Comparison of ENCODE assay signal across 7 cellular contexts in genomic region chr1:47231314-47232186, GRCh38. TPM values are rescaled to one million over a fixed set of nuclear protein-coding genes. Genes with fewer than 3 reads are reported as not detected.
DNase-seq lines count a peak whose midpoint lies in the region; ATAC-seq and TF ChIP-seq lines count a peak whose summit lies in the region.

No MANE protein-coding gene starts in this region.

- H3K4ac ChIP-seq in H9 (ENCODE audit: low read depth, low read length): no peak overlapping the region

- no peak overlapping the region for H3K14ac ChIP-seq in H9 (ENCODE audit: insufficient read depth, low read length)

- no peak overlapping the region for H2BK120ac ChIP-seq in H9 (ENCODE audit: low read depth, low read length, poor library complexity, severe bottlenecking)

- intact Hi-C loops in upper lobe of right lung (cut with DNase I): no loop called here

- no peak overlapping the region for H3T11ph ChIP-seq in H9 (ENCODE audit: low read length)

- peaks cover 0 to 7% of the 10 kb centered on the region in 2 experiments; a peak in 2 of 5 replicates for H3K9me3 Mint-ChIP-seq in H9

- H3K27me3 ChIP-seq in H9 (ENCODE audit: insufficient read depth, low read length): peaks cover 93% of the 10 kb centered on the region
- peaks cover 61% of the 10 kb centered on the region for H3K27me3 ChIP-seq in effector memory CD4-positive, alpha-beta T cell (replicated peaks; ENCODE audit: control insufficient read depth, insufficient read depth, low read length, poor library complexity, severe bottlenecking)
- peaks cover 82% of the 10 kb centered on the region for H3K27me3 ChIP-seq in upper lobe of right lung

- H2AK5ac ChIP-seq in H9 (ENCODE audit: insufficient read length, low read length): no peak overlapping the region

- no peak overlapping the region for H3K56ac ChIP-seq in H9 (ENCODE audit: insufficient read length, low read depth, low read length)

- no peak overlapping the region for H3K27ac Mint-ChIP-seq in H9

- H3K79me2 ChIP-seq in H9 (ENCODE audit: insufficient read depth, low read length): no peaks in the 10 kb centered on the region

- H2AFZ ChIP-seq in H9 (ENCODE audit: low read length): no peak overlapping the region

- TF ChIP-seq CTCF in H9 (conservative IDR thresholded peaks at IDR 0.05): no peak
- TF ChIP-seq CTCF in upper lobe of right lung (IDR thresholded peaks at IDR 0.05): no peak

- peak; percentile 53 for ATAC-seq in upper lobe of right lung
- ATAC-seq in GM21737 (IDR thresholded peaks at IDR 0.05; ENCODE audit: unreplicated experiment): no peak

- H3K18ac ChIP-seq in H9 (ENCODE audit: insufficient read length, low read depth, low read length): no peak overlapping the region

- H4K5ac ChIP-seq in H9 (ENCODE audit: insufficient read length, low read depth, low read length): no peak overlapping the region

- no peak overlapping the region for H4K91ac ChIP-seq in H9 (ENCODE audit: insufficient read length, low read depth, low read length)

- peaks cover 30 to 51% of the 10 kb centered on the region in 2 experiments for H3K4me1 Mint-ChIP-seq in H9

- H3K4me3 ChIP-seq in effector memory CD4-positive, alpha-beta T cell (ENCODE audit: insufficient read depth, low read depth, low read length, poor library complexity, severe bottlenecking): peak overlapping the region; percentile 18
- H3K4me3 ChIP-seq in mesodermal cell (ENCODE audit: extremely low read depth, insufficient read depth, low read length, poor library complexity, severe bottlenecking) (peak overlapping the region; percentile 37), upper lobe of right lung (peak overlapping the region; percentile 41)

- no peak overlapping the region for H2BK12ac ChIP-seq in H9 (ENCODE audit: insufficient read length, low read depth, low read length)

- peak overlapping the region; percentile 38 for H3K4me2 ChIP-seq in H9 (ENCODE audit: insufficient read depth, insufficient read length, low read length)

- H2BK15ac ChIP-seq in H9 (ENCODE audit: low read depth, low read length): no peak overlapping the region

- H3K27ac ChIP-seq in H9 (ENCODE audit: insufficient read length, low read depth, low read length) (no peak overlapping the region), mesodermal cell (ENCODE audit: low read depth, low read length, severe bottlenecking) (peak overlapping the region; percentile 57), upper lobe of right lung (peak overlapping the region; percentile 78)
- no peak overlapping the region for H3K27ac ChIP-seq in effector memory CD4-positive, alpha-beta T cell (ENCODE audit: insufficient read depth, low read length, poor library complexity, severe bottlenecking)

- H3K4me3 Mint-ChIP-seq in H9: peak overlapping the region; percentile 49 to 79

- H3K36me3 Mint-ChIP-seq in H9 (ENCODE audit: insufficient read depth in 1 of 3, low read depth in 3 of 3): peaks cover 0 to 3% (median 0%) of the 10 kb centered on the region in 3 experiments; a peak in 2 of 7 replicates

- H3K9ac ChIP-seq in H9 (ENCODE audit: extremely low read depth, insufficient read length, low read length): no peak overlapping the region

- peaks cover 2% of the 10 kb centered on the region for H4K20me1 ChIP-seq in H9 (ENCODE audit: control insufficient read depth, insufficient read depth, insufficient read length)

- WGBS in H9 (ENCODE audit: extremely low coverage, insufficient read length, low lambda C conversion rate): no CpG with 5 or more reads among the region's 60 CpGs
- WGBS in mesodermal cell (ENCODE audit: insufficient coverage in 2 of 2), 2 experiments: 0% methylated on average over 20 to 45 of the region's 60 CpGs

- H3K4me1 ChIP-seq in H9 (ENCODE audit: insufficient read depth, low read length) (no peaks in the 10 kb centered on the region; the same call in 1 of the 2 replicates), mesodermal cell (ENCODE audit: control insufficient read depth, insufficient read depth, low read length, poor library complexity, severe bottlenecking) (peaks cover 33% of the 10 kb centered on the region), upper lobe of right lung (peaks cover 19% of the 10 kb centered on the region)
- H3K4me1 ChIP-seq in effector memory CD4-positive, alpha-beta T cell (ENCODE audit: control insufficient read depth, insufficient read depth, low read length, poor library complexity, severe bottlenecking): peaks cover 22% of the 10 kb centered on the region

- no peaks in the 10 kb centered on the region for H3K36me3 ChIP-seq in effector memory CD4-positive, alpha-beta T cell (ENCODE audit: control insufficient read depth, insufficient read depth, low read length)
- no peaks in the 10 kb centered on the region for H3K36me3 ChIP-seq in mesodermal cell (ENCODE audit: control insufficient read depth, insufficient read depth, low read length)
- no peaks in the 10 kb centered on the region for H3K36me3 ChIP-seq in upper lobe of right lung

- peak; percentile 58 for DNase-seq in H9
- DNase-seq in SW480 (ENCODE audit: low spot score): peak; percentile 50
- DNase-seq in effector memory CD4-positive, alpha-beta T cell: no peak
- DNase-seq in upper lobe of right lung: no peak
- no peak for DNase-seq in middle frontal gyrus (ENCODE audit: extremely low spot score, low spot score)

- H2BK5ac ChIP-seq in H9 (ENCODE audit: insufficient read length, low read length): no peak overlapping the region

- no peaks in the 10 kb centered on the region for H3K79me1 ChIP-seq in H9 (ENCODE audit: insufficient read depth, low read depth, low read length, poor library complexity, severe bottlenecking)

- H2BK20ac ChIP-seq in H9 (ENCODE audit: low read depth, low read length, poor library complexity, severe bottlenecking): no peak overlapping the region

- H4K8ac ChIP-seq in H9 (replicated peaks; ENCODE audit: insufficient read length, low read depth, low read length): no peak overlapping the region

- H3K9me3 ChIP-seq in H9 (ENCODE audit: control insufficient read depth, low read depth, low read length): no peaks in the 10 kb centered on the region
- no peaks in the 10 kb centered on the region for H3K9me3 ChIP-seq in effector memory CD4-positive, alpha-beta T cell (ENCODE audit: control insufficient read depth, low read length)
- H3K9me3 ChIP-seq in mesodermal cell (ENCODE audit: control insufficient read depth, low read length): no peaks in the 10 kb centered on the region
- no peaks in the 10 kb centered on the region for H3K9me3 ChIP-seq in upper lobe of right lung

- peaks cover 100% of the 10 kb centered on the region for H3K27me3 Mint-ChIP-seq in H9 (ENCODE audit: low read depth)

- H3K23ac ChIP-seq in H9 (ENCODE audit: insufficient read length, low read depth, low read length): no peak overlapping the region

- peaks cover 18% of the 10 kb centered on the region for H3K23me2 ChIP-seq in H9 (ENCODE audit: insufficient read length, low read depth, low read length, poor library complexity, severe bottlenecking)

RNA-seq across cellular contexts. Expression of gene TAL1, which starts 0.5 kb away (rescaled TPM):
- total RNA-seq in H9 (2021): 0.04 TPM in 1 of 2 replicates, not detected in the other
- 10.4 TPM for polyA plus RNA-seq in mesodermal cell (2013, experiment 1 of 2)
- 6.3 TPM for polyA plus RNA-seq in mesodermal cell (2013, experiment 2 of 2)
- 18.3 TPM for total RNA-seq in upper lobe of right lung

RNA-seq across cellular contexts. Expression of gene PDZK1IP1, which starts 41.7 kb away (rescaled TPM):
- total RNA-seq in H9 (2021) (not detected in 2 replicates), upper lobe of right lung (41.2 TPM)
- polyA plus RNA-seq in mesodermal cell (2013, experiment 1 of 2): not detected
- polyA plus RNA-seq in mesodermal cell (2013, experiment 2 of 2): not detected

Comparison
In these comparisons a context has a peak if more than half of its experiments do, and no peak if none do; other contexts are left out.
1. DNase-seq: peak in H9 (single experiment) and SW480 (single experiment); none in effector memory CD4-positive, alpha-beta T cell (0 of 3), upper lobe of right lung (single experiment) and middle frontal gyrus (single experiment).
2. H3K27ac ChIP-seq: peak in mesodermal cell (single experiment) and upper lobe of right lung (single experiment); none in H9 (single experiment) and effector memory CD4-positive, alpha-beta T cell (single experiment).
3. RNA of gene TAL1, which starts 0.5 kb away (total RNA-seq): 18.3 TPM in upper lobe of right lung (single experiment); 0.04 TPM in H9; every median in the first group is over 10 times any median in the second.
4. RNA of gene PDZK1IP1, which starts 41.7 kb away (total RNA-seq): 41.2 TPM in upper lobe of right lung (single experiment); not detected in H9; every median in the first group is over 10 times any median in the second.
5. Peak in every context shown above with its lines, with median percentiles within 50 percentile points of each other: H3K4me3 ChIP-seq.